In the genomic region with DNA sequence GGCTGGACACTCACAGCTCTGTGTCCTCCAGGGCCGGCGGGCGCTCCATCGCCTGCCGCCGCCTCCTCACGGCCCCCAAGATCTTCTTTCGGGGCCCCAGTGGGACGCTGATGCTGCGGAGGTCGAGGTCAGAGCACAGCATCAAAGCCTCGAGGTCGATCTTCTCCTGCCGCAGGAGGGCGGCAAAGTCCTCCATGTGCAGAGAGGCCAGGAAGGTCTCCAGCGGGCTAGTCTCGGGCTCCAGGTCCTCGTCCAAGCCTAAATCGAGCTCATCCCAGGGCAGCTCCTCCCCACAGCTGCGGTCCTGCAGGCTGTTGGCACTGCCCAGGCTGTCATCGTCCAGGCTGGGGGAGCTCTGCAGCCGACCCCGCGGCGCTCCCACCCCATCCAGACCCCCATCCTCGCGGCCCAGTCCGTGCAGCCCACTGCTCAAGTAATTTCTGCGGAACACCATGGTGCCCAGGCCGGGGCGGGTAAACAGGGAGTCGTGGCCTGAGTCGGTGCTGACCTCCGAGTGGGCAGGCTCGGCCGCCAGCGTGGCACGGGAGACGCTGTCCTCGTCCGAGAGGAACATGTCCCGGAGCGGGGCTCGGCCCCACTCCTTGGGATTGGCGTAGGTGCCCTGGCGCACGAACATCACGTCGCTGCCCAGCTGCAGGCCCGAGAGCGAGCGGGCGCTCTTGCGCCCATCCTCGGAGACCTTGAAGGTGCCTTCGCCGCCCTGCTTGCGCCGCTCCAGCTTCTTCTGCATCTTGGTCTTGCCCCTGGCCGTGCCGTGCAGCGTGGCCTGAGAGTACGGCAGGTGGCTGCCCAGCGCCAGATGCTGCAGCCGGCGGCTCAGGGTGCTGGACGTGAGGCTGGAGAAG, we compare ENCODE assay signal across 1 cellular context.
TF ChIP-seq lines count a peak whose summit lies in the region.

No MANE protein-coding gene starts in this region.

TF ChIP-seq in GM12878, 131 proteins besides CTCF, POLR2A, EP300 and RAD21:
- TF ChIP-seq JUNB (IDR thresholded peaks at IDR 0.05) (no peak), SMC3 (IDR thresholded peaks at IDR 0.05; ENCODE audit: borderline replicate concordance, low read length) (0 out of 2 replicates have a peak, but pooled peaks have one; percentile 6)
